11 cellular contexts compared by ENCODE assay signal in the genomic region with DNA sequence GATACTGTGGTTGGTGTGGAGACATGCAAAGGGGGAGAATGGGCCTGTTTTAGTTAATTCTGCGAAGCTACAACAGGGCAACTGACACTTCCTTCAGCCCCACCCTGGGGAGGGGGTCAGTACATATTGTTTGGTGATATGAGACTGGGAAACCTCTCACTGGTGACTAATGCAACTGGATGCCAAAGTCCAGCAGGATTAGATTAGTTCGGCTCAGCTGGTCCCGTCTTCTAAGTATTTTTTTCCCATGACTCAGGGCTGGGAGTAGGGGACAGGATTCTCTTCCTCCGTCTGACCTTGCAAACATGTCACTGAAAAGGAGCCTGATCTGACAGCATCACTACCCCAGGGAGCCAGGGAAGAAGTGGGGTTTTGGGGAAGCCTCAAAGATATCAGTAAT. TPM values are rescaled to one million over a fixed set of nuclear protein-coding genes. Genes with fewer than 3 reads are reported as not detected.
DNase-seq lines count a peak whose midpoint lies in the region; ATAC-seq and TF ChIP-seq lines count a peak whose summit lies in the region.
"Had no signal": no experiment of that assay in that cellular context is flagged by ENCODE, and none has a peak within 500 bp of the region (broad histone marks: within the 10 kb centered on the region; RNA-seq: fewer than 3 reads in every experiment).

No MANE protein-coding gene starts in this region.

- no peak for ATAC-seq in stimulated activated naive CD8-positive, alpha-beta T cell treated with anti-CD3 and anti-CD28 coated beads, Interleukin-15, amount 100 ng/mL, for 72 hours
- ATAC-seq: activated naive CD8-positive, alpha-beta T cell treated with anti-CD3 and anti-CD28 coated beads, Interleukin-2, amount 50 U/mL, for 24 hours had no signal

- H3K4me3 ChIP-seq in astrocyte of the spinal cord (ENCODE audit: low read depth, low read length): no peak overlapping the region

- H3K27me3 Mint-ChIP-seq in HFFc6 (ENCODE audit: insufficient read depth): no peaks in the 10 kb centered on the region
- no peaks in the 10 kb centered on the region for H3K27me3 Mint-ChIP-seq in stimulated activated naive CD8-positive, alpha-beta T cell treated with anti-CD3 and anti-CD28 coated beads, Interleukin-15, amount 100 ng/mL, for 72 hours
- H3K27me3 Mint-ChIP-seq: activated naive CD8-positive, alpha-beta T cell treated with anti-CD3 and anti-CD28 coated beads, Interleukin-2, amount 50 U/mL, for 24 hours had no signal

- H3K9me3 Mint-ChIP-seq in HFFc6: no peaks in the 10 kb centered on the region
- H3K9me3 Mint-ChIP-seq in stimulated activated naive CD8-positive, alpha-beta T cell treated with anti-CD3 and anti-CD28 coated beads, Interleukin-15, amount 100 ng/mL, for 72 hours: no peaks in the 10 kb centered on the region
- H3K9me3 Mint-ChIP-seq: activated naive CD8-positive, alpha-beta T cell treated with anti-CD3 and anti-CD28 coated beads, Interleukin-2, amount 50 U/mL, for 24 hours; T-helper 2 cell treated with Interferon-gamma antibody and Interleukin-4, amounts not matched to agents 5 μg/mL and 100 μg/mL, for 36 hours had no signal

- H3K36me3 Mint-ChIP-seq in HFFc6 (ENCODE audit: low read depth): peaks cover 31% of the 10 kb centered on the region

- peak overlapping the region; percentile 48 for H3K4me3 Mint-ChIP-seq in HFFc6
- no peak overlapping the region for H3K4me3 Mint-ChIP-seq in stimulated activated naive CD8-positive, alpha-beta T cell treated with anti-CD3 and anti-CD28 coated beads, Interleukin-15, amount 100 ng/mL, for 72 hours
- H3K4me3 Mint-ChIP-seq: activated naive CD8-positive, alpha-beta T cell treated with anti-CD3 and anti-CD28 coated beads, Interleukin-2, amount 50 U/mL, for 24 hours; T-helper 2 cell treated with Interferon-gamma antibody and Interleukin-4, amounts not matched to agents 5 μg/mL and 100 μg/mL, for 36 hours had no signal

- H3K4me1 Mint-ChIP-seq in HFFc6 (ENCODE audit: low read depth): peaks cover 36% of the 10 kb centered on the region; the same call in 1 of the 2 replicates
- H3K4me1 Mint-ChIP-seq in stimulated activated naive CD8-positive, alpha-beta T cell treated with anti-CD3 and anti-CD28 coated beads, Interleukin-15, amount 100 ng/mL, for 72 hours: no peaks in the 10 kb centered on the region
- H3K4me1 Mint-ChIP-seq: activated naive CD8-positive, alpha-beta T cell treated with anti-CD3 and anti-CD28 coated beads, Interleukin-2, amount 50 U/mL, for 24 hours had no signal

- no peak for TF ChIP-seq CTCF in HFFc6 (IDR thresholded peaks at IDR 0.05)
- TF ChIP-seq CTCF in astrocyte of the spinal cord (IDR thresholded peaks at IDR 0.05; ENCODE audit: low read depth, low read length): no peak

- in situ Hi-C loops in astrocyte of the spinal cord (cut with HindIII; ENCODE audit: low sequenced_read_pairs): no loop called here

- H3K27ac Mint-ChIP-seq in HFFc6: no peak overlapping the region
- H3K27ac Mint-ChIP-seq in stimulated activated naive CD8-positive, alpha-beta T cell treated with anti-CD3 and anti-CD28 coated beads, Interleukin-15, amount 100 ng/mL, for 72 hours: no peak overlapping the region
- H3K27ac Mint-ChIP-seq: activated naive CD8-positive, alpha-beta T cell treated with anti-CD3 and anti-CD28 coated beads, Interleukin-2, amount 50 U/mL, for 24 hours; T-helper 2 cell treated with Interferon-gamma antibody and Interleukin-4, amounts not matched to agents 5 μg/mL and 100 μg/mL, for 36 hours had no signal

- DNase-seq in HFFc6 (peak; percentile 92), astrocyte of the spinal cord (ENCODE audit: low read depth, low spot score) (peak; percentile 96), hepatic stellate cell (ENCODE audit: low spot score) (peak; percentile 91), smooth muscle cell of the brain vasculature (ENCODE audit: low read depth, low spot score) (peak; percentile 77), COLO829 (ENCODE audit: low spot score) (no peak), NCI-H510A (lab: John Stamatoyannopoulos, UW) (no peak)
- DNase-seq in stimulated activated CD4-positive, alpha-beta T cell treated with anti-CD3 and anti-CD28 coated beads, Interleukin-4, amount 100 ng/mL, for 4 hours: no peak
- DNase-seq in stimulated activated naive CD8-positive, alpha-beta T cell treated with anti-CD3 and anti-CD28 coated beads, Interleukin-15, amount 100 ng/mL, for 72 hours: no peak
- DNase-seq: activated naive CD8-positive, alpha-beta T cell treated with anti-CD3 and anti-CD28 coated beads, Interleukin-2, amount 50 U/mL, for 24 hours; NCI-H1105 treated with DMSO at 0.1 percent for 48 hours had no signal

RNA-seq across cellular contexts. Expression of gene PLXNA2, which starts 42.9 kb away (rescaled TPM):
- total RNA-seq in HFFc6 (2021; fragmentation: NEBNext Ultra II Directional; extraction: Animal tissue kit (Norgen Biotek cat#: 25700)): 10 to 100 TPM; 20.9 to 29.9 (median 28.1) TPM

Comparison
In these comparisons a context has a peak if more than half of its experiments do, and no peak if none do; other contexts are left out.
1. DNase-seq: peak in HFFc6 (single experiment), astrocyte of the spinal cord (single experiment), hepatic stellate cell (single experiment) and smooth muscle cell of the brain vasculature (single experiment); none in stimulated activated CD4-positive, alpha-beta T cell treated with anti-CD3 and anti-CD28 coated beads, Interleukin-4, amount 100 ng/mL, for 4 hours (0 of 2), stimulated activated naive CD8-positive, alpha-beta T cell treated with anti-CD3 and anti-CD28 coated beads, Interleukin-15, amount 100 ng/mL, for 72 hours (0 of 2), COLO829 (single experiment) and NCI-H510A (single experiment).